ENCODE assay signal across 8 cellular contexts in the genomic region with DNA sequence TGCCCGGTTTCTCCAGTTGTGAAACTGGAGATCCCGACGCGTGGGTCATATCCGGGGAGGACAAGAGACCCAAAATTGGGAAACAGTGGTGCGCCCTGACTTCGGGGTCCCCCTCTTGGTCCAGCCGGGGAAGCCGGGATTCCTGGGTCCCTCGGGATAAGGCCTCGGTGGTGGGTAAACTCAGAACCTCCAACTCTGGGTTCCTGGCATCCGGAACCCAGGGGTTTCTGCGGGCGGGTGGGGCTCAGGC. TPM values are rescaled to one million over a fixed set of nuclear protein-coding genes. Genes with fewer than 3 reads are reported as not detected.
DNase-seq lines count a peak whose midpoint lies in the region; ATAC-seq and TF ChIP-seq lines count a peak whose summit lies in the region.

No MANE protein-coding gene starts in this region.

- intact Hi-C loops in left lung (cut with DNase I), result no loop called here
- intact Hi-C loops in testis (cut with DNase I; ENCODE audit: low total_unique reads), result no loop called here

- DNase-seq in T-helper 2 cell treated with Interferon-gamma antibody and Interleukin-4, amounts not matched to agents 5 μg/mL and 100 μg/mL, for 36 hours (ENCODE audit: low spot score), result no peak
- no peak for DNase-seq in T-helper 2 cell
- no peak for DNase-seq in left lung
- no peak for DNase-seq in testis

- ATAC-seq in left lung (no peak), HG02763 (IDR thresholded peaks at IDR 0.05; ENCODE audit: unreplicated experiment) (no peak), HG03139 (IDR thresholded peaks at IDR 0.05; ENCODE audit: unreplicated experiment) (no peak), GM18505 (IDR thresholded peaks at IDR 0.05; ENCODE audit: unreplicated experiment) (no peak)

- H3K27ac ChIP-seq in angular gyrus (ENCODE audit: low read depth, low read length) (peak overlapping the region; percentile 94), left lung (peak overlapping the region; percentile 98 to 100), testis (peak overlapping the region; percentile 89 to 95)

- peak overlapping the region; percentile 99 to 100 for H3K4me3 ChIP-seq in left lung
- H3K4me3 ChIP-seq in testis, result peak overlapping the region; percentile 68 to 92

- H3K27me3 ChIP-seq in left lung, result no peaks in the 10 kb centered on the region
- H3K27me3 ChIP-seq in testis, result no peaks in the 10 kb centered on the region

- peaks cover 9 to 21% of the 10 kb centered on the region in 2 donors for H3K36me3 ChIP-seq in left lung
- H3K36me3 ChIP-seq in testis (ENCODE audit: low read depth, missing control alignments), result no peaks in the 10 kb centered on the region

- H3K9me3 Mint-ChIP-seq in T-helper 2 cell treated with Interferon-gamma antibody and Interleukin-4, amounts not matched to agents 5 μg/mL and 100 μg/mL, for 36 hours, result no peaks in the 10 kb centered on the region

- peaks cover 37% of the 10 kb centered on the region for H3K4me1 Mint-ChIP-seq in T-helper 2 cell treated with Interferon-gamma antibody and Interleukin-4, amounts not matched to agents 5 μg/mL and 100 μg/mL, for 36 hours (ENCODE audit: low read depth)

- peak overlapping the region; percentile 98 for H3K27ac Mint-ChIP-seq in T-helper 2 cell treated with Interferon-gamma antibody and Interleukin-4, amounts not matched to agents 5 μg/mL and 100 μg/mL, for 36 hours

- TF ChIP-seq POLR2A in testis (IDR thresholded peaks at IDR 0.05) (no peak), GM18505 (IDR thresholded peaks at IDR 0.05; ENCODE audit: borderline replicate concordance, extremely low read depth, insufficient read depth, insufficient read length) (no peak)

- H3K9me3 ChIP-seq in left lung, result no peaks in the 10 kb centered on the region
- H3K9me3 ChIP-seq in testis, result no peaks in the 10 kb centered on the region

- peaks cover 38% of the 10 kb centered on the region for H3K36me3 Mint-ChIP-seq in T-helper 2 cell treated with Interferon-gamma antibody and Interleukin-4, amounts not matched to agents 5 μg/mL and 100 μg/mL, for 36 hours (ENCODE audit: low read depth)

- H3K27me3 Mint-ChIP-seq in T-helper 2 cell treated with Interferon-gamma antibody and Interleukin-4, amounts not matched to agents 5 μg/mL and 100 μg/mL, for 36 hours (ENCODE audit: low read depth), result peaks cover 4% of the 10 kb centered on the region

- TF ChIP-seq CTCF in left lung (IDR thresholded peaks at IDR 0.05), result no peak
- TF ChIP-seq CTCF in testis (IDR thresholded peaks at IDR 0.05), result no peak

- WGBS in testis, 2 donors, result 4% methylated on average over 14 of the region's 14 CpGs; no CpG with 5 or more reads in 1 of the 2 donors

- H3K4me3 Mint-ChIP-seq in T-helper 2 cell treated with Interferon-gamma antibody and Interleukin-4, amounts not matched to agents 5 μg/mL and 100 μg/mL, for 36 hours, result peak overlapping the region; percentile 90

- peaks cover 19 to 58% of the 10 kb centered on the region in 2 donors for H3K4me1 ChIP-seq in left lung
- peaks cover 42% of the 10 kb centered on the region for H3K4me1 ChIP-seq in testis

RNA-seq across cellular contexts. Expression of gene ZFP36, which starts 0.7 kb away (rescaled TPM):
- total RNA-seq in left lung (100 to 1,000 TPM; 165 to 172 TPM), testis (10 to 100 TPM; 46.4 to 90.9 TPM)
- polyA plus RNA-seq in testis (ENCODE audit: insufficient read depth, low read depth, low replicate concordance), result 77.7 TPM

RNA-seq across cellular contexts. Expression of gene PLEKHG2, which starts 5.2 kb away (rescaled TPM):
- total RNA-seq in left lung, result 10 to 100 TPM; 39.5 to 50.8 TPM
- 10 to 100 TPM; 22.6 to 32.8 TPM for total RNA-seq in testis
- 29.2 TPM for polyA plus RNA-seq in testis (ENCODE audit: insufficient read depth, low read depth, low replicate concordance)

RNA-seq across cellular contexts. Expression of gene MED29, which starts 16.1 kb away (rescaled TPM):
- total RNA-seq in left lung (10 to 100 TPM; 29.7 to 32.7 TPM), testis (10 to 100 TPM; 46.1 to 53.5 TPM)
- polyA plus RNA-seq in testis (ENCODE audit: insufficient read depth, low read depth, low replicate concordance), result 38.9 TPM

RNA-seq across cellular contexts. Expression of gene PAF1, which starts 16.4 kb away (rescaled TPM):
- 10 to 100 TPM; 31.0 to 36.1 TPM for total RNA-seq in left lung
- total RNA-seq in testis, result 10 to 100 TPM; 70.7 to 74.6 TPM
- polyA plus RNA-seq in testis (ENCODE audit: insufficient read depth, low read depth, low replicate concordance), result 154 TPM

RNA-seq across cellular contexts. Expression of gene RPS16, which starts 28.4 kb away (rescaled TPM):
- total RNA-seq in left lung, result 1,000 to 10,000 TPM; 1,507 to 1,549 TPM
- 1,000 to 10,000 TPM in 1 of 2 donors, 100 to 1,000 TPM in 1; 628 to 1,122 TPM for total RNA-seq in testis
- polyA plus RNA-seq in testis (ENCODE audit: insufficient read depth, low read depth, low replicate concordance), result 1,146 TPM
